1 cellular context compared by ENCODE assay signal in the genomic region with DNA sequence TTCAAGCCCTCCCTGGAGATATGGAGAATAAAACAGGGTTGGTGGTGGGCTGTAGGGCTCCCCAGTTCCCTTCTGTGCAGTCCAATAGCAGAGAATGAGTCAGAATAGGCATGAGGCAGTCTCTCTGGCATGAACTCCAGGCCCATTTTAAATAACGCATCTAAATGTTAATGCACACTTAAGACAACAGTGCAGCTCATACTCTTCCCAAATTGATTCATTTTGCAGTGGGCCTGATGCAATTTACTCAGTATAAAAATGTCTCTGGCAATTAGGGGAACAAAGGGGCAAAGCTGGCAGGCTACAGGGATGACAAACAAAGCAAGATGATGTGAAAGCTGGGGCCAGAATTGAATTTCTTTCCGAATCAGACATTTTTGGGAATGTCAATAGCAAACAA.
A peak's percentile ranks its signal among the peaks of the same experiment; 100 is the strongest.
TF ChIP-seq lines count a peak whose summit lies in the region.

No MANE protein-coding gene starts in this region.

TF ChIP-seq in SK-N-SH, 30 proteins besides CTCF, POLR2A, EP300 and RAD21 (continued from another document):
- TF ChIP-seq, protein P1, sequence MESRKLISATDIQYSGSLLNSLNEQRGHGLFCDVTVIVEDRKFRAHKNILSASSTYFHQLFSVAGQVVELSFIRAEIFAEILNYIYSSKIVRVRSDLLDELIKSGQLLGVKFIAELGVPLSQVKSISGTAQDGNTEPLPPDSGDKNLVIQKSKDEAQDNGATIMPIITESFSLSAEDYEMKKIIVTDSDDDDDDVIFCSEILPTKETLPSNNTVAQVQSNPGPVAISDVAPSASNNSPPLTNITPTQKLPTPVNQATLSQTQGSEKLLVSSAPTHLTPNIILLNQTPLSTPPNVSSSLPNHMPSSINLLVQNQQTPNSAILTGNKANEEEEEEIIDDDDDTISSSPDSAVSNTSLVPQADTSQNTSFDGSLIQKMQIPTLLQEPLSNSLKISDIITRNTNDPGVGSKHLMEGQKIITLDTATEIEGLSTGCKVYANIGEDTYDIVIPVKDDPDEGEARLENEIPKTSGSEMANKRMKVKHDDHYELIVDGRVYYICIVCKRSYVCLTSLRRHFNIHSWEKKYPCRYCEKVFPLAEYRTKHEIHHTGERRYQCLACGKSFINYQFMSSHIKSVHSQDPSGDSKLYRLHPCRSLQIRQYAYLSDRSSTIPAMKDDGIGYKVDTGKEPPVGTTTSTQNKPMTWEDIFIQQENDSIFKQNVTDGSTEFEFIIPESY (IDR thresholded peaks at IDR 0.05; ENCODE audit: borderline replicate concordance, low read depth) = no peak
- TF ChIP-seq, protein P2, sequence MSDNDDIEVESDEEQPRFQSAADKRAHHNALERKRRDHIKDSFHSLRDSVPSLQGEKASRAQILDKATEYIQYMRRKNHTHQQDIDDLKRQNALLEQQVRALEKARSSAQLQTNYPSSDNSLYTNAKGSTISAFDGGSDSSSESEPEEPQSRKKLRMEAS (IDR thresholded peaks at IDR 0.05; ENCODE audit: low read depth) = no peak
- TF ChIP-seq GABPA (IDR thresholded peaks at IDR 0.05; ENCODE audit: low read depth) (no peak), MXI1 (IDR thresholded peaks at IDR 0.05; ENCODE audit: low read depth, low read length) (no peak), RCOR1 (IDR thresholded peaks at IDR 0.05; ENCODE audit: low read length) (peak; percentile 93), FOSL2 (IDR thresholded peaks at IDR 0.05; ENCODE audit: borderline replicate concordance, low read depth) (no peak), YY1 (IDR thresholded peaks at IDR 0.05; ENCODE audit: low read depth) (no peak), JUND (IDR thresholded peaks at IDR 0.05) (no peak), GATA2 (CRISPR knock-in tag; IDR thresholded peaks at IDR 0.05) (peak; percentile 12; the same call in 1 of the 2 replicates)
- TF ChIP-seq, protein P3, sequence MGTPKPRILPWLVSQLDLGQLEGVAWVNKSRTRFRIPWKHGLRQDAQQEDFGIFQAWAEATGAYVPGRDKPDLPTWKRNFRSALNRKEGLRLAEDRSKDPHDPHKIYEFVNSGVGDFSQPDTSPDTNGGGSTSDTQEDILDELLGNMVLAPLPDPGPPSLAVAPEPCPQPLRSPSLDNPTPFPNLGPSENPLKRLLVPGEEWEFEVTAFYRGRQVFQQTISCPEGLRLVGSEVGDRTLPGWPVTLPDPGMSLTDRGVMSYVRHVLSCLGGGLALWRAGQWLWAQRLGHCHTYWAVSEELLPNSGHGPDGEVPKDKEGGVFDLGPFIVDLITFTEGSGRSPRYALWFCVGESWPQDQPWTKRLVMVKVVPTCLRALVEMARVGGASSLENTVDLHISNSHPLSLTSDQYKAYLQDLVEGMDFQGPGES (IDR thresholded peaks at IDR 0.05; ENCODE audit: low read depth, low read length) = no peak
- TF ChIP-seq, protein P4, sequence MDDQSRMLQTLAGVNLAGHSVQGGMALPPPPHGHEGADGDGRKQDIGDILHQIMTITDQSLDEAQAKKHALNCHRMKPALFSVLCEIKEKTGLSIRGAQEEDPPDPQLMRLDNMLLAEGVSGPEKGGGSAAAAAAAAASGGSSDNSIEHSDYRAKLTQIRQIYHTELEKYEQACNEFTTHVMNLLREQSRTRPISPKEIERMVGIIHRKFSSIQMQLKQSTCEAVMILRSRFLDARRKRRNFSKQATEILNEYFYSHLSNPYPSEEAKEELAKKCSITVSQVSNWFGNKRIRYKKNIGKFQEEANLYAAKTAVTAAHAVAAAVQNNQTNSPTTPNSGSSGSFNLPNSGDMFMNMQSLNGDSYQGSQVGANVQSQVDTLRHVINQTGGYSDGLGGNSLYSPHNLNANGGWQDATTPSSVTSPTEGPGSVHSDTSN (IDR thresholded peaks at IDR 0.05) = peak; percentile 50
- TF ChIP-seq, protein P5, sequence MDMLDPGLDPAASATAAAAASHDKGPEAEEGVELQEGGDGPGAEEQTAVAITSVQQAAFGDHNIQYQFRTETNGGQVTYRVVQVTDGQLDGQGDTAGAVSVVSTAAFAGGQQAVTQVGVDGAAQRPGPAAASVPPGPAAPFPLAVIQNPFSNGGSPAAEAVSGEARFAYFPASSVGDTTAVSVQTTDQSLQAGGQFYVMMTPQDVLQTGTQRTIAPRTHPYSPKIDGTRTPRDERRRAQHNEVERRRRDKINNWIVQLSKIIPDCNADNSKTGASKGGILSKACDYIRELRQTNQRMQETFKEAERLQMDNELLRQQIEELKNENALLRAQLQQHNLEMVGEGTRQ (IDR thresholded peaks at IDR 0.05; ENCODE audit: borderline replicate concordance, low read depth, low read length) = no peak
